Comparison of ENCODE assay signal across 1 cellular context in genomic region chr22:31932863-31933262, GRCh38.
TF ChIP-seq lines count a peak whose summit lies in the region.

No MANE protein-coding gene starts in this region.

TF ChIP-seq in HepG2, 621 proteins besides CTCF, POLR2A, EP300 and RAD21:
- TF ChIP-seq RELA (CRISPR knock-in tag; IDR thresholded peaks at IDR 0.05), result no peak
- no peak for TF ChIP-seq ZNF660 (CRISPR knock-in tag; IDR thresholded peaks at IDR 0.05; ENCODE audit: borderline replicate concordance, low read depth)
- no peak for TF ChIP-seq HNRNPUL1 (IDR thresholded peaks at IDR 0.05; ENCODE audit: low read depth, low read length)
- no peak for TF ChIP-seq NAIF1 (CRISPR knock-in tag; IDR thresholded peaks at IDR 0.05; ENCODE audit: borderline replicate concordance)
- TF ChIP-seq, protein P1, sequence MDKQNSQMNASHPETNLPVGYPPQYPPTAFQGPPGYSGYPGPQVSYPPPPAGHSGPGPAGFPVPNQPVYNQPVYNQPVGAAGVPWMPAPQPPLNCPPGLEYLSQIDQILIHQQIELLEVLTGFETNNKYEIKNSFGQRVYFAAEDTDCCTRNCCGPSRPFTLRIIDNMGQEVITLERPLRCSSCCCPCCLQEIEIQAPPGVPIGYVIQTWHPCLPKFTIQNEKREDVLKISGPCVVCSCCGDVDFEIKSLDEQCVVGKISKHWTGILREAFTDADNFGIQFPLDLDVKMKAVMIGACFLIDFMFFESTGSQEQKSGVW (CRISPR knock-in tag; IDR thresholded peaks at IDR 0.05; ENCODE audit: borderline replicate concordance), result no peak
- no peak for TF ChIP-seq TBL1XR1 (IDR thresholded peaks at IDR 0.05; ENCODE audit: borderline replicate concordance, low read length, partially characterized antibody)
- no peak for TF ChIP-seq KDM6A (CRISPR knock-in tag; IDR thresholded peaks at IDR 0.05; ENCODE audit: low read depth)
- TF ChIP-seq ZNF441 (CRISPR knock-in tag; IDR thresholded peaks at IDR 0.05; ENCODE audit: borderline replicate concordance), result no peak
- no peak for TF ChIP-seq TP53 (CRISPR knock-in tag; conservative IDR thresholded peaks at IDR 0.05)
- TF ChIP-seq TFDP2 (CRISPR knock-in tag; IDR thresholded peaks at IDR 0.05), result no peak
- no peak for TF ChIP-seq SRY (CRISPR knock-in tag; IDR thresholded peaks at IDR 0.05)
- no peak for TF ChIP-seq ZNF20 (CRISPR knock-in tag; IDR thresholded peaks at IDR 0.05)
- TF ChIP-seq MED13 (CRISPR knock-in tag; IDR thresholded peaks at IDR 0.05), result no peak
- no peak for TF ChIP-seq ZFP41 (CRISPR knock-in tag; IDR thresholded peaks at IDR 0.05; ENCODE audit: borderline replicate concordance)
- TF ChIP-seq ZNF138 (CRISPR knock-in tag; IDR thresholded peaks at IDR 0.05; ENCODE audit: low read depth), result no peak
- TF ChIP-seq ELF3 (CRISPR knock-in tag; IDR thresholded peaks at IDR 0.05), result no peak
- TF ChIP-seq ZBTB26 (CRISPR knock-in tag; IDR thresholded peaks at IDR 0.05; ENCODE audit: borderline replicate concordance), result no peak
- no peak for TF ChIP-seq FOSL2 (CRISPR knock-in tag; IDR thresholded peaks at IDR 0.05)
- no peak for TF ChIP-seq NCOA5 (CRISPR knock-in tag; IDR thresholded peaks at IDR 0.05)
- TF ChIP-seq AHR (CRISPR knock-in tag; IDR thresholded peaks at IDR 0.05), result no peak
- no peak for TF ChIP-seq CREB1 (IDR thresholded peaks at IDR 0.05)
- no peak for TF ChIP-seq CREB1 (CRISPR knock-in tag; IDR thresholded peaks at IDR 0.05)
- TF ChIP-seq HNF4G (IDR thresholded peaks at IDR 0.05; ENCODE audit: borderline replicate concordance, low read depth, low read length), result no peak
- TF ChIP-seq HNF4G (CRISPR knock-in tag; IDR thresholded peaks at IDR 0.05; ENCODE audit: borderline replicate concordance, low read depth), result no peak
- TF ChIP-seq MYC (CRISPR knock-in tag; IDR thresholded peaks at IDR 0.05; ENCODE audit: borderline replicate concordance), result no peak
- TF ChIP-seq SOX6 (IDR thresholded peaks at IDR 0.05), result no peak
- peak; percentile 42; the same call in 1 of the 2 replicates for TF ChIP-seq SOX6 (CRISPR knock-in tag; IDR thresholded peaks at IDR 0.05)
- peak; percentile 74 for TF ChIP-seq CEBPB (IDR thresholded peaks at IDR 0.05; ENCODE audit: borderline replicate concordance, low read depth, low read length)
- TF ChIP-seq ARNT (IDR thresholded peaks at IDR 0.05), result no peak
- no peak for TF ChIP-seq TBP (CRISPR knock-in tag; IDR thresholded peaks at IDR 0.05)
- TF ChIP-seq ZNF644 (CRISPR knock-in tag; IDR thresholded peaks at IDR 0.05; ENCODE audit: low read depth), result 0 out of 2 replicates have a peak, but pooled peaks have one; percentile 39
- no peak for TF ChIP-seq KLF16 (CRISPR knock-in tag; IDR thresholded peaks at IDR 0.05)
- TF ChIP-seq, protein P2, sequence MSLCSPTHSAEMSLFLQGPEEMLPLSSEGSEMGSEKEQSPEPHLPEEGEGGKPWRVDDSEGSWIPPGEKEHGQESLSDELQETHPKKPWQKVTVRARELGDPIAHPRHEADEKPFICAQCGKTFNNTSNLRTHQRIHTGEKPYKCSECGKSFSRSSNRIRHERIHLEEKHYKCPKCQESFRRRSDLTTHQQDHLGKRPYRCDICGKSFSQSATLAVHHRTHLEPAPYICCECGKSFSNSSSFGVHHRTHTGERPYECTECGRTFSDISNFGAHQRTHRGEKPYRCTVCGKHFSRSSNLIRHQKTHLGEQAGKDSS (CRISPR knock-in tag; IDR thresholded peaks at IDR 0.05; ENCODE audit: borderline replicate concordance, low read depth), result no peak
- TF ChIP-seq RFXANK (CRISPR knock-in tag; IDR thresholded peaks at IDR 0.05), result no peak
- TF ChIP-seq ZSCAN9 (CRISPR knock-in tag; IDR thresholded peaks at IDR 0.05; ENCODE audit: borderline replicate concordance), result no peak
- TF ChIP-seq, protein P3, sequence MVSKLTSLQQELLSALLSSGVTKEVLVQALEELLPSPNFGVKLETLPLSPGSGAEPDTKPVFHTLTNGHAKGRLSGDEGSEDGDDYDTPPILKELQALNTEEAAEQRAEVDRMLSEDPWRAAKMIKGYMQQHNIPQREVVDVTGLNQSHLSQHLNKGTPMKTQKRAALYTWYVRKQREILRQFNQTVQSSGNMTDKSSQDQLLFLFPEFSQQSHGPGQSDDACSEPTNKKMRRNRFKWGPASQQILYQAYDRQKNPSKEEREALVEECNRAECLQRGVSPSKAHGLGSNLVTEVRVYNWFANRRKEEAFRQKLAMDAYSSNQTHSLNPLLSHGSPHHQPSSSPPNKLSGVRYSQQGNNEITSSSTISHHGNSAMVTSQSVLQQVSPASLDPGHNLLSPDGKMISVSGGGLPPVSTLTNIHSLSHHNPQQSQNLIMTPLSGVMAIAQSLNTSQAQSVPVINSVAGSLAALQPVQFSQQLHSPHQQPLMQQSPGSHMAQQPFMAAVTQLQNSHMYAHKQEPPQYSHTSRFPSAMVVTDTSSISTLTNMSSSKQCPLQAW (CRISPR knock-in tag; IDR thresholded peaks at IDR 0.05), result no peak
- no peak for TF ChIP-seq HMGXB3 (CRISPR knock-in tag; IDR thresholded peaks at IDR 0.05; ENCODE audit: borderline replicate concordance)
- TF ChIP-seq ZNF597 (CRISPR knock-in tag; IDR thresholded peaks at IDR 0.05), result no peak
- no peak for TF ChIP-seq ZNF17 (CRISPR knock-in tag; IDR thresholded peaks at IDR 0.05)
- TF ChIP-seq, protein P4, sequence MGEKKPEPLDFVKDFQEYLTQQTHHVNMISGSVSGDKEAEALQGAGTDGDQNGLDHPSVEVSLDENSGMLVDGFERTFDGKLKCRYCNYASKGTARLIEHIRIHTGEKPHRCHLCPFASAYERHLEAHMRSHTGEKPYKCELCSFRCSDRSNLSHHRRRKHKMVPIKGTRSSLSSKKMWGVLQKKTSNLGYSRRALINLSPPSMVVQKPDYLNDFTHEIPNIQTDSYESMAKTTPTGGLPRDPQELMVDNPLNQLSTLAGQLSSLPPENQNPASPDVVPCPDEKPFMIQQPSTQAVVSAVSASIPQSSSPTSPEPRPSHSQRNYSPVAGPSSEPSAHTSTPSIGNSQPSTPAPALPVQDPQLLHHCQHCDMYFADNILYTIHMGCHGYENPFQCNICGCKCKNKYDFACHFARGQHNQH (CRISPR knock-in tag; IDR thresholded peaks at IDR 0.05), result no peak
- peak; percentile 66 for TF ChIP-seq CEBPG (CRISPR knock-in tag; IDR thresholded peaks at IDR 0.05)
- no peak for TF ChIP-seq SOX13 (IDR thresholded peaks at IDR 0.05)
- peak in 1 of 2 experiments; percentile 50; a peak in 2 of 4 replicates for TF ChIP-seq SOX13 (CRISPR knock-in tag; conservative IDR thresholded peaks at IDR 0.05 in 1 of 2, IDR thresholded peaks at IDR 0.05 in 1 of 2)
- TF ChIP-seq ZNF44 (CRISPR knock-in tag; IDR thresholded peaks at IDR 0.05), result no peak
- TF ChIP-seq ATF4 (CRISPR knock-in tag; IDR thresholded peaks at IDR 0.05), result peak in 1 of 2 experiments; percentile 82; a peak in 2 of 4 replicates
